In the genomic region with DNA sequence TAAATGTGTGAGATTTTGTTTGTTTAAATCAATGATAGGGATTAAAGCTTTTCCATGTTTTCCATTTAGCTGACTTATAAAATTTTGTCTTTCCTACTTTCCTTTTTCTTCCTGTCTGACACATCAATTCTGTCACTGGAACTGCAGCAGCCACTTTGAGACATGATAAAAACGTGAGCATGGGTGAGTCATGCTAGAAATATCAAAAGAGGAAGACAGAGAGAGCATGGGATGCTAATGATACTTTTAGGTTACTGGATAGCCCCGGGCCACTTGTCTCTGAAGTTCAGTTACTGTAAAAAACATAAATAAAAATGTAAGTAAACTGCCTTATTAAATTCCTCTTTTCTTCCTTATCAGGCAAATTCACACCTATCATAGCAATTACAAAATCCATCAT, we compare ENCODE assay signal across 19 cellular contexts.
DNase-seq lines count a peak whose midpoint lies in the region; ATAC-seq, FAIRE-seq and TF ChIP-seq lines count a peak whose summit lies in the region.
"Had no signal": no experiment of that assay in that cellular context is flagged by ENCODE, and none has a peak within 500 bp of the region (broad histone marks: within the 10 kb centered on the region; RNA-seq: fewer than 3 reads in every experiment).

No MANE protein-coding gene starts in this region.

- TF ChIP-seq CTCF in hepatocyte (IDR thresholded peaks at IDR 0.05; ENCODE audit: poor library complexity), result no peak
- TF ChIP-seq CTCF in heart left ventricle (IDR thresholded peaks at IDR 0.05), result no peak

- H3K27ac ChIP-seq in SJCRH30, result peak overlapping the region; percentile 3; the same call in 1 of the 2 replicates
- no peak overlapping the region for H3K27ac ChIP-seq in hepatocyte
- H3K27ac ChIP-seq in heart left ventricle, result no peak overlapping the region
- H3K27ac ChIP-seq: gastroesophageal sphincter had no signal

- no peak overlapping the region for H2AFZ ChIP-seq in hepatocyte

- ATAC-seq in heart left ventricle, result no peak
- ATAC-seq: gastroesophageal sphincter had no signal

- no peaks in the 10 kb centered on the region for H3K27me3 ChIP-seq in SJCRH30
- H3K27me3 ChIP-seq in hepatocyte, result no peaks in the 10 kb centered on the region
- H3K27me3 ChIP-seq in heart left ventricle, result no peaks in the 10 kb centered on the region
- H3K27me3 ChIP-seq: gastroesophageal sphincter had no signal

- no peaks in the 10 kb centered on the region for H3K79me2 ChIP-seq in hepatocyte

- 27% methylated on average over 2 of the region's 2 CpGs for WGBS in hepatocyte (ENCODE audit: low lambda C conversion rate, missing lambda C conversion rate)
- WGBS in heart left ventricle, 4 donors, result 5 to 25% (median 12%) methylated on average over 2 of the region's 2 CpGs

- no peaks in the 10 kb centered on the region for H4K20me1 ChIP-seq in hepatocyte (ENCODE audit: insufficient read depth, poor library complexity, severe bottlenecking)

- FAIRE-seq in HTR-8/SVneo (lab: Jason Lieb, UNC) (no peak), GM19239 (lab: Jason Lieb, UNC) (no peak)
- FAIRE-seq: endometrium had no signal

- no peaks in the 10 kb centered on the region for H3K9me3 ChIP-seq in SJCRH30 (replicated peaks)
- H3K9me3 ChIP-seq in hepatocyte (ENCODE audit: low read depth), result no peaks in the 10 kb centered on the region
- H3K9me3 ChIP-seq in heart left ventricle, result peaks cover 0 to 8% (median 0%) of the 10 kb centered on the region in 12 donors
- H3K9me3 ChIP-seq: gastroesophageal sphincter had no signal

- H3K4me3 ChIP-seq in SJCRH30 (no peak overlapping the region), hepatocyte (no peak overlapping the region), heart left ventricle (no peak overlapping the region)
- H3K4me3 ChIP-seq: gastroesophageal sphincter had no signal

- intact Hi-C loops in heart left ventricle (cut with DNase I), result no loop called here

- no peak overlapping the region for H3K4me2 ChIP-seq in hepatocyte

- peaks cover 21% of the 10 kb centered on the region for H3K4me1 ChIP-seq in SJCRH30
- no peaks in the 10 kb centered on the region for H3K4me1 ChIP-seq in hepatocyte (ENCODE audit: insufficient read depth)
- H3K4me1 ChIP-seq in heart left ventricle, result no peaks in the 10 kb centered on the region
- H3K4me1 ChIP-seq: gastroesophageal sphincter had no signal

- peak; percentile 1 for DNase-seq in DMS53 treated with DMSO at 0.1 percent for 48 hours (lab: John Stamatoyannopoulos, UW; ENCODE audit: unreplicated experiment)
- peak; percentile 20 for DNase-seq in HTR-8/SVneo (ENCODE audit: insufficient read length, low spot score)
- peak; percentile 22 to 56 for DNase-seq in SJCRH30
- peak; percentile 7 for DNase-seq in hepatocyte (ENCODE audit: low spot score)
- DNase-seq in heart left ventricle, result no peak
- no peak for DNase-seq in NCI-H82 (lab: John Stamatoyannopoulos, UW)
- DNase-seq in middle frontal gyrus (ENCODE audit: extremely low spot score, low spot score), result no peak
- DNase-seq in GM19239 (ENCODE audit: insufficient read length, low spot score), result no peak
- DNase-seq: activated CD4-positive, alpha-beta memory T cell treated with anti-CD3 and anti-CD28 coated beads for 36 hours; cerebellar nuclear complex; DMS 273 treated with DMSO at 0.1 percent for 48 hours; H9; KG1; NCI-H1694; NCI-H524 treated with DMSO at 0.1 percent for 48 hours; occipital lobe; T-helper 9 cell had no signal

- no peak for TF ChIP-seq POLR2A in heart left ventricle (IDR thresholded peaks at IDR 0.05)

- H3K36me3 ChIP-seq in SJCRH30 (no peaks in the 10 kb centered on the region), hepatocyte (replicated peaks; ENCODE audit: insufficient read depth, low read depth) (no peaks in the 10 kb centered on the region), heart left ventricle (no peaks in the 10 kb centered on the region)
- H3K36me3 ChIP-seq: gastroesophageal sphincter had no signal

- H3K9me2 ChIP-seq in hepatocyte (replicated peaks; ENCODE audit: insufficient read depth), result no peaks in the 10 kb centered on the region

Comparison
In these comparisons a context has a peak if more than half of its experiments do, and no peak if none do; other contexts are left out.
1. DNase-seq: peak in DMS53 treated with DMSO at 0.1 percent for 48 hours (single experiment), HTR-8/SVneo (single experiment), SJCRH30 (2 of 2) and hepatocyte (single experiment); none in heart left ventricle (0 of 5), NCI-H82 (single experiment), middle frontal gyrus (single experiment) and GM19239 (single experiment).